ENCODE assay signal across 11 cellular contexts in genomic region chr3:25429441-25429907, GRCh38. TPM values are rescaled to one million over a fixed set of nuclear protein-coding genes. Genes with fewer than 3 reads are reported as not detected.
DNase-seq lines count a peak whose midpoint lies in the region; ATAC-seq and TF ChIP-seq lines count a peak whose summit lies in the region.
"Had no signal": no experiment of that assay in that cellular context is flagged by ENCODE, and none has a peak within 500 bp of the region (broad histone marks: within the 10 kb centered on the region; RNA-seq: fewer than 3 reads in every experiment).

No MANE protein-coding gene starts in this region.

- no peak overlapping the region for H2BK12ac ChIP-seq in neuronal stem cell (ENCODE audit: low read length)

- H3K9me3 ChIP-seq in iPS-20b (ENCODE audit: insufficient read depth, low read depth, low read length) (no peaks in the 10 kb centered on the region), neuronal stem cell (replicated peaks in 1 of 2; ENCODE audit: control insufficient read depth in 2 of 2, insufficient read depth in 1 of 2, low read depth in 1 of 2, low read length in 2 of 2) (no peaks in the 10 kb centered on the region)

- H3K36me3 Mint-ChIP-seq in natural killer cell treated with Interleukin-12 subunit alpha and Interleukin-12 subunit beta and Interleukin-15 and Interleukin-18, amount 100 ng/mL, for 72 hours = no peaks in the 10 kb centered on the region

- peaks cover 24% of the 10 kb centered on the region for H3K27me3 ChIP-seq in iPS-20b (ENCODE audit: insufficient read depth, low read length)
- no peaks in the 10 kb centered on the region for H3K27me3 ChIP-seq in neuronal stem cell (ENCODE audit: control insufficient read depth in 3 of 3, insufficient read depth in 3 of 3, low read depth in 1 of 3, low read length in 3 of 3)

- ATAC-seq in natural killer cell treated with Interleukin-12 subunit alpha and Interleukin-12 subunit beta and Interleukin-15 and Interleukin-18, amount 100 ng/mL, for 72 hours = no peak
- ATAC-seq: Panc1 had no signal

- H3K4me3 ChIP-seq in AG09309 (ENCODE audit: control insufficient read depth, low read depth, low read length) = peak overlapping the region; percentile 52; the same call in 1 of the 2 replicates
- peak overlapping the region; percentile 69 for H3K4me3 ChIP-seq in astrocyte of the cerebellum (ENCODE audit: low read depth, low read length)
- peak overlapping the region; percentile 71; the same call in 1 of the 2 replicates for H3K4me3 ChIP-seq in iPS-20b (ENCODE audit: low read length)
- H3K4me3 ChIP-seq in retinal pigment epithelial cell (ENCODE audit: low read length) = peak overlapping the region; percentile 100
- H3K4me3 ChIP-seq in neuronal stem cell (ENCODE audit: low read length in 2 of 2) = peak overlapping the region in 1 of 2 donors; percentile 53
- H3K4me3 ChIP-seq: BLaER1 had no signal

- H3K4me2 ChIP-seq in neuronal stem cell (ENCODE audit: insufficient read depth, low read length, poor library complexity, severe bottlenecking) = no peak overlapping the region
- H3K4me2 ChIP-seq: BLaER1 had no signal

- no peak overlapping the region for H3K9ac ChIP-seq in iPS-20b (ENCODE audit: low read depth, low read length)
- H3K9ac ChIP-seq in neuronal stem cell (ENCODE audit: low read depth, low read length, poor library complexity) = no peak overlapping the region
- H3K9ac ChIP-seq: BLaER1 had no signal

- H4K91ac ChIP-seq in neuronal stem cell (ENCODE audit: low read depth, low read length, poor library complexity) = no peak overlapping the region

- POLR2A ChIA-PET in GM10248 (lab: Yijun Ruan, JAX) = no interaction called here

- H2BK120ac ChIP-seq in neuronal stem cell (ENCODE audit: low read depth, low read length) = no peak overlapping the region

- no peak overlapping the region for H3K4ac ChIP-seq in neuronal stem cell (ENCODE audit: low read length)

- H3K23ac ChIP-seq in neuronal stem cell (ENCODE audit: low read depth, low read length, poor library complexity) = no peak overlapping the region

- H3K4me3 Mint-ChIP-seq in natural killer cell treated with Interleukin-12 subunit alpha and Interleukin-12 subunit beta and Interleukin-15 and Interleukin-18, amount 100 ng/mL, for 72 hours = no peak overlapping the region

- in situ Hi-C loops in astrocyte of the cerebellum (cut with HindIII; ENCODE audit: low sequenced_read_pairs) = no loop called here

- H3K4me1 Mint-ChIP-seq in natural killer cell treated with Interleukin-12 subunit alpha and Interleukin-12 subunit beta and Interleukin-15 and Interleukin-18, amount 100 ng/mL, for 72 hours (ENCODE audit: low read depth in 2 of 2) = peaks cover 6 to 18% of the 10 kb centered on the region in 2 donors

- WGBS in neuronal stem cell (ENCODE audit: extremely low coverage in 2 of 2, insufficient read length in 2 of 2, insufficient replicate concordance in 1 of 2), 2 donors = no CpG with 5 or more reads among the region's 7 CpGs

- H3K27ac ChIP-seq in iPS-20b (ENCODE audit: low read length) (no peak overlapping the region), neuronal stem cell (replicated peaks; ENCODE audit: low read length) (no peak overlapping the region)
- H3K27ac ChIP-seq: BLaER1 had no signal

- CTCF ChIA-PET in GM10248 (lab: Yijun Ruan, JAX) = no interaction called here

- no peak overlapping the region for H3K14ac ChIP-seq in neuronal stem cell (ENCODE audit: low read length)

- H3K9me3 Mint-ChIP-seq in natural killer cell treated with Interleukin-12 subunit alpha and Interleukin-12 subunit beta and Interleukin-15 and Interleukin-18, amount 100 ng/mL, for 72 hours = no peaks in the 10 kb centered on the region

- TF ChIP-seq CTCF in AG09309 (IDR thresholded peaks at IDR 0.05; ENCODE audit: control insufficient read depth, insufficient read depth, low read depth, low read length, missing control alignments) (no peak), astrocyte of the cerebellum (IDR thresholded peaks at IDR 0.05; ENCODE audit: low read depth, low read length, missing control alignments) (no peak), retinal pigment epithelial cell (conservative IDR thresholded peaks at IDR 0.05; ENCODE audit: low read depth, low read length) (no peak), GM10248 (IDR thresholded peaks at IDR 0.05; ENCODE audit: control extremely low read depth, extremely low read depth, low read depth, missing control alignments) (no peak)

- H3K18ac ChIP-seq in neuronal stem cell (ENCODE audit: low read length) = no peak overlapping the region

- no peak overlapping the region for H2BK15ac ChIP-seq in neuronal stem cell (ENCODE audit: low read length)

- no peaks in the 10 kb centered on the region for H3K79me1 ChIP-seq in neuronal stem cell (ENCODE audit: low read depth, low read length)

- H2AK5ac ChIP-seq in neuronal stem cell (ENCODE audit: low read depth, low read length) = no peak overlapping the region

- H4K8ac ChIP-seq in neuronal stem cell (ENCODE audit: low read depth, low read length) = no peak overlapping the region

- H3K27me3 Mint-ChIP-seq in natural killer cell treated with Interleukin-12 subunit alpha and Interleukin-12 subunit beta and Interleukin-15 and Interleukin-18, amount 100 ng/mL, for 72 hours = peaks cover 43 to 68% of the 10 kb centered on the region in 2 donors

- H3K4me1 ChIP-seq in iPS-20b (ENCODE audit: insufficient read depth, low read length) (peaks cover 32% of the 10 kb centered on the region), neuronal stem cell (ENCODE audit: control insufficient read depth in 2 of 2, insufficient read depth in 1 of 2, low read depth in 1 of 2, low read length in 2 of 2) (peaks cover 13 to 30% of the 10 kb centered on the region in 2 donors)
- H3K4me1 ChIP-seq: BLaER1 had no signal

- no peak for DNase-seq in AG09309 (ENCODE audit: low read depth)
- no peak for DNase-seq in astrocyte of the cerebellum (ENCODE audit: low read depth)
- no peak for DNase-seq in retinal pigment epithelial cell (ENCODE audit: low read depth)
- no peak for DNase-seq in foreskin melanocyte
- DNase-seq in natural killer cell treated with Interleukin-12 subunit alpha and Interleukin-12 subunit beta and Interleukin-15 and Interleukin-18, amount 100 ng/mL, for 72 hours (ENCODE audit: low spot score) = no peak
- DNase-seq in neuronal stem cell (ENCODE audit: low spot score) = no peak
- no peak for DNase-seq in GM10248 (ENCODE audit: extremely low spot score)
- DNase-seq: NCI-H2171 treated with DMSO at 0.1 percent for 48 hours had no signal

- H2BK5ac ChIP-seq in neuronal stem cell (ENCODE audit: low read length) = no peak overlapping the region

- H3K27ac Mint-ChIP-seq in natural killer cell treated with Interleukin-12 subunit alpha and Interleukin-12 subunit beta and Interleukin-15 and Interleukin-18, amount 100 ng/mL, for 72 hours = no peak overlapping the region

- H3K36me3 ChIP-seq in iPS-20b (ENCODE audit: insufficient read depth, low read depth, low read length) = no peaks in the 10 kb centered on the region
- no peaks in the 10 kb centered on the region for H3K36me3 ChIP-seq in neuronal stem cell (replicated peaks in 1 of 2; ENCODE audit: control insufficient read depth in 2 of 2, insufficient read depth in 2 of 2, low read length in 2 of 2)
- H3K36me3 ChIP-seq: BLaER1 had no signal

- H2AFZ ChIP-seq in neuronal stem cell (ENCODE audit: low read length) = no peak overlapping the region

RNA-seq across cellular contexts. Expression of gene RARB, which starts 1.4 kb away (rescaled TPM):
- not detected for total RNA-seq in natural killer cell treated with Interleukin-12 subunit alpha and Interleukin-12 subunit beta and Interleukin-15 and Interleukin-18, amount 100 ng/mL, for 72 hours
- polyA plus RNA-seq in neuronal stem cell (2013, experiment 1 of 2) = 0.96 TPM
- 1.00 TPM for polyA plus RNA-seq in neuronal stem cell (2013, experiment 2 of 2)
